Comparison of ENCODE assay signal across 8 cellular contexts in genomic region chr2:188291617-188292445, GRCh38. TPM values are rescaled to one million over a fixed set of nuclear protein-coding genes. Genes with fewer than 3 reads are reported as not detected.
A peak's percentile ranks its signal among the peaks of the same experiment; 100 is the strongest.
DNase-seq lines count a peak whose midpoint lies in the region; TF ChIP-seq lines count a peak whose summit lies in the region.

Gene GULP1, plus strand, starts transcription at chr2:188291874. Its CDS starts 185,829 bp downstream, at chr2:188477703.

- H3K4me3 Mint-ChIP-seq in CD14-positive monocyte (peak within 1 kb of the TSS; percentile 37 to 88), chondrocyte (ENCODE audit: unreplicated experiment) (peak within 1 kb of the TSS; percentile 99)

- TF ChIP-seq CTCF in CD14-positive monocyte (IDR thresholded peaks at IDR 0.05) (no peak), HFF-Myc (IDR thresholded peaks at IDR 0.05; ENCODE audit: low read depth, low read length, missing control alignments) (peak; percentile 74), chondrocyte (IDR thresholded peaks at IDR 0.05) (peak; percentile 91)

- H3K9me3 Mint-ChIP-seq in CD14-positive monocyte (peaks cover 0 to 23% (median 7%) of the 10 kb centered on the region in 7 donors), chondrocyte (ENCODE audit: low read depth) (no peaks in the 10 kb centered on the region)

- no peak for DNase-seq in CD14-positive monocyte (ENCODE audit: low spot score)
- peak; percentile 31 for DNase-seq in HFF-Myc (ENCODE audit: extremely low read depth, low read depth)
- peak; percentile 80 for DNase-seq in RKO (ENCODE audit: low spot score)
- peak; percentile 92 for DNase-seq in chondrocyte (ENCODE audit: low spot score)
- peak; percentile 78 for DNase-seq in iris pigment epithelial cell (ENCODE audit: low read depth)
- no peak for DNase-seq in NCI-H1694 (lab: John Stamatoyannopoulos, UW)
- no peak for DNase-seq in NCI-H2196 treated with DMSO at 0.1 percent for 48 hours (lab: John Stamatoyannopoulos, UW; ENCODE audit: unreplicated experiment)

- intact Hi-C loops in CD14-positive monocyte (cut with micrococcal nuclease) = no loop called here

- H3K4me1 Mint-ChIP-seq in CD14-positive monocyte (peaks cover 15% of the 10 kb centered on the region), chondrocyte (ENCODE audit: low read depth) (peaks cover 40% of the 10 kb centered on the region)

- H3K27ac ChIP-seq in skin epidermis = peak within 1 kb of the TSS in 20 of 21 experiments; percentile 1 to 93 (median 83)

- H3K27me3 Mint-ChIP-seq in CD14-positive monocyte (ENCODE audit: low read depth in 3 of 3) (peaks cover 34 to 46% (median 39%) of the 10 kb centered on the region in 3 donors), chondrocyte (ENCODE audit: low read depth) (no peaks in the 10 kb centered on the region)

- H3K27ac Mint-ChIP-seq in CD14-positive monocyte (no peak within 1 kb of the TSS), chondrocyte (ENCODE audit: unreplicated experiment) (peak within 1 kb of the TSS; percentile 98)

- H3K36me3 Mint-ChIP-seq in CD14-positive monocyte (no peaks in the 10 kb centered on the region), chondrocyte (ENCODE audit: low read depth) (no peaks in the 10 kb centered on the region)

- peak within 1 kb of the TSS; percentile 90 for H3K4me3 ChIP-seq in HFF-Myc (replicated peaks; ENCODE audit: low read depth, low read length)
- peak within 1 kb of the TSS; percentile 44 to 74 (median 61) for H3K4me3 ChIP-seq in skin epidermis

RNA-seq across cellular contexts. Expression of gene GULP1, which starts in this region (rescaled TPM):
- not detected for polyA plus RNA-seq in CD14-positive monocyte
- 23.9 to 36.2 TPM (median 29.5 TPM) in 3 replicates for total RNA-seq in chondrocyte

Comparison
In these comparisons a context has a peak if more than half of its experiments do, and no peak if none do; other contexts are left out.
1. DNase-seq: peak in HFF-Myc (single experiment), RKO (single experiment), chondrocyte (single experiment) and iris pigment epithelial cell (single experiment); none in CD14-positive monocyte (single experiment), NCI-H1694 (single experiment) and NCI-H2196 treated with DMSO at 0.1 percent for 48 hours (single experiment).